Comparison of ENCODE assay signal across 27 cellular contexts in genomic region chr22:27399161-27399560, GRCh38.
DNase-seq lines count a peak whose midpoint lies in the region; ATAC-seq and TF ChIP-seq lines count a peak whose summit lies in the region.
"Had no signal": no experiment of that assay in that cellular context is flagged by ENCODE, and none has a peak within 500 bp of the region (broad histone marks: within the 10 kb centered on the region; RNA-seq: fewer than 3 reads in every experiment).

No MANE protein-coding gene starts in this region.

- H3K27me3 ChIP-seq in RWPE2 (ENCODE audit: insufficient read depth, poor library complexity, severe bottlenecking) (peaks cover 6% of the 10 kb centered on the region), testis (no peaks in the 10 kb centered on the region)
- H3K27me3 ChIP-seq: cardiac muscle cell, neural progenitor cell had no signal

- H3K9me3 ChIP-seq in RWPE2 (ENCODE audit: severe bottlenecking) (no peaks in the 10 kb centered on the region), testis (no peaks in the 10 kb centered on the region)
- H3K9me3 ChIP-seq: BE2C, thoracic aorta had no signal

- WGBS in testis, 2 donors = 14 to 25% methylated on average over 19 of the region's 19 CpGs

- TF ChIP-seq CTCF in RWPE2 (IDR thresholded peaks at IDR 0.05; ENCODE audit: poor library complexity, severe bottlenecking) = no peak
- no peak for TF ChIP-seq CTCF in testis (IDR thresholded peaks at IDR 0.05)

- peak; percentile 23; the same call in 1 of the 3 replicates for ATAC-seq in RWPE2 (ENCODE audit: low read depth)
- ATAC-seq: GM12878 had no signal

- peak; percentile 66 for DNase-seq in GM03348 (ENCODE audit: low spot score)
- no peak for DNase-seq in RWPE2 (ENCODE audit: low spot score)
- DNase-seq in inferior parietal cortex (ENCODE audit: extremely low spot score) = peak; percentile 4
- DNase-seq in testis = peak; percentile 44
- no peak for DNase-seq in NCI-H345 treated with DMSO at 0.1 percent for 48 hours (lab: John Stamatoyannopoulos, UW; ENCODE audit: unreplicated experiment)
- DNase-seq in NCI-H146 treated with DMSO at 0.1 percent for 48 hours (lab: John Stamatoyannopoulos, UW; ENCODE audit: unreplicated experiment) = no peak
- no peak for DNase-seq in NK-92 treated with Interleukin-12 subunit alpha and Interleukin-12 subunit beta, amount 100 ng/mL, for 24 hours (lab: John Stamatoyannopoulos, UW)
- DNase-seq: activated CD4-positive, alpha-beta T cell treated with anti-CD3 and anti-CD28 coated beads, Interleukin-2, amount 10 ng/mL, durations not matched to agents 24 days and 14 days; activated naive CD4-positive, alpha-beta T cell treated with anti-CD3 and anti-CD28 coated beads for 36 hours; activated T-cell treated with anti-CD3 and anti-CD28 coated beads, Interleukin-2, amount 50 U/mL, for 48 hours; BE2C; DMS53; endodermal cell; KBM-7; kidney; mammary epithelial cell; NCI-H146; NCI-H524 treated with DMSO at 0.1 percent for 48 hours; RPMI8226; stimulated activated CD4-positive, alpha-beta T cell treated with anti-CD3 and anti-CD28 coated beads, Interleukin-4, amount 100 ng/mL, for 24 hours; stimulated activated naive CD4-positive, alpha-beta T cell had no signal

- TF ChIP-seq POLR2A in testis (IDR thresholded peaks at IDR 0.05) = no peak

- no peak overlapping the region for H3K4me3 ChIP-seq in RWPE2 (ENCODE audit: severe bottlenecking)
- no peak overlapping the region for H3K4me3 ChIP-seq in testis
- H3K4me3 ChIP-seq: cardiac muscle cell, GM12878, neural progenitor cell, thoracic aorta had no signal

- H3K4me1 ChIP-seq in RWPE2 (ENCODE audit: insufficient read depth, poor library complexity, severe bottlenecking) (no peaks in the 10 kb centered on the region), testis (peaks cover 10% of the 10 kb centered on the region)
- H3K4me1 ChIP-seq: BE2C, neural progenitor cell had no signal

- intact Hi-C loops in testis (cut with DNase I; ENCODE audit: low total_unique reads) = no loop called here

- H3K27ac ChIP-seq in RWPE2 (ENCODE audit: poor library complexity, severe bottlenecking) (no peak overlapping the region), testis (no peak overlapping the region)
- H3K27ac ChIP-seq: cardiac muscle cell, neural progenitor cell, thoracic aorta, VCaP had no signal

- H3K36me3 ChIP-seq in RWPE2 (ENCODE audit: low read depth) (no peaks in the 10 kb centered on the region), testis (ENCODE audit: low read depth, missing control alignments) (no peaks in the 10 kb centered on the region)
- H3K36me3 ChIP-seq: BE2C, cardiac muscle cell, esophagus muscularis mucosa, neural progenitor cell, thoracic aorta had no signal

Comparison
In these comparisons a context has a peak if more than half of its experiments do, and no peak if none do; other contexts are left out.
1. DNase-seq: peak in GM03348 (single experiment), inferior parietal cortex (single experiment) and testis (single experiment); none in RWPE2 (single experiment), NCI-H345 treated with DMSO at 0.1 percent for 48 hours (single experiment), NCI-H146 treated with DMSO at 0.1 percent for 48 hours (single experiment) and NK-92 treated with Interleukin-12 subunit alpha and Interleukin-12 subunit beta, amount 100 ng/mL, for 24 hours (single experiment).